Comparison of ENCODE assay signal across 17 cellular contexts in genomic region chr16:5642470-5642869, GRCh38.
DNase-seq lines count a peak whose midpoint lies in the region; ATAC-seq and TF ChIP-seq lines count a peak whose summit lies in the region.
"Had no signal": no experiment of that assay in that cellular context is flagged by ENCODE, and none has a peak within 500 bp of the region (broad histone marks: within the 10 kb centered on the region; RNA-seq: fewer than 3 reads in every experiment).

No MANE protein-coding gene starts in this region.

- H3K79me2 ChIP-seq in GM23338 (replicated peaks; ENCODE audit: insufficient read depth) (no peaks in the 10 kb centered on the region), PC-3 (ENCODE audit: low read length) (no peaks in the 10 kb centered on the region)

- no peaks in the 10 kb centered on the region for H3K4me1 ChIP-seq in GM23338 (ENCODE audit: insufficient read depth)
- H3K4me1 ChIP-seq in lung (ENCODE audit: control insufficient read depth in 2 of 2, insufficient read depth in 2 of 2, low read length in 2 of 2) = peaks cover 0 to 1% of the 10 kb centered on the region in 2 donors
- H3K4me1 ChIP-seq in PC-3 (ENCODE audit: insufficient read depth, low read length) = no peaks in the 10 kb centered on the region
- H3K4me1 ChIP-seq: BLaER1 had no signal

- BruUV-seq in PC-3 (replicated peaks; lab: Mats Ljungman, UMichigan) = no TSS peak

- ATAC-seq in GM23338 (peak; percentile 57), lung (ENCODE audit: insufficient read depth, low FRiP score) (no peak), PC-3 (no peak), HG02610 (IDR thresholded peaks at IDR 0.05; ENCODE audit: unreplicated experiment) (no peak)
- ATAC-seq: K562 had no signal

- H3K9me2 ChIP-seq in GM23338 (ENCODE audit: insufficient read depth) = no peaks in the 10 kb centered on the region
- no peaks in the 10 kb centered on the region for H3K9me2 ChIP-seq in PC-3 (replicated peaks; ENCODE audit: low read length)

- no peak overlapping the region for H3K9ac ChIP-seq in PC-3 (ENCODE audit: low read length)
- H3K9ac ChIP-seq: BLaER1 had no signal

- H3K9me3 ChIP-seq in lung (ENCODE audit: control insufficient read depth in 2 of 2, insufficient read depth in 1 of 2, low read length in 1 of 2) (peaks cover 0 to 5% of the 10 kb centered on the region in 2 donors), PC-3 (ENCODE audit: low read length) (no peaks in the 10 kb centered on the region)
- H3K9me3 ChIP-seq: BLaER1 had no signal

- H4K20me1 ChIP-seq in GM23338 (replicated peaks; ENCODE audit: insufficient read depth) (no peaks in the 10 kb centered on the region), PC-3 (ENCODE audit: low read length) (no peaks in the 10 kb centered on the region)
- H4K20me1 ChIP-seq: BLaER1 had no signal

- 41 to 43% methylated on average over 6 of the region's 6 CpGs for WGBS in lung, 2 donors

- H3F3A ChIP-seq in GM23338 (replicated peaks; ENCODE audit: low read depth) (peaks cover 10% of the 10 kb centered on the region; the same call in 1 of the 2 replicates), PC-3 (ENCODE audit: low read length, unreplicated experiment) (no peaks in the 10 kb centered on the region)

- H3K36me3 ChIP-seq in GM23338 (ENCODE audit: insufficient read depth) (no peaks in the 10 kb centered on the region), lung (ENCODE audit: control insufficient read depth in 2 of 2, insufficient read depth in 2 of 2, low read length in 2 of 2) (no peaks in the 10 kb centered on the region), PC-3 (ENCODE audit: low read depth, low read length) (no peaks in the 10 kb centered on the region)
- H3K36me3 ChIP-seq: BLaER1 had no signal

- H3K27ac Mint-ChIP-seq in GM23338 = no peak overlapping the region
- H3K27ac Mint-ChIP-seq: CD4-positive, alpha-beta memory T cell had no signal

- TF ChIP-seq CTCF in GM23338 (conservative IDR thresholded peaks at IDR 0.05; ENCODE audit: low read depth in 2 of 2) (no peak), lung (IDR thresholded peaks at IDR 0.05; ENCODE audit: control extremely low read depth, extremely low read depth) (no peak), PC-3 (conservative IDR thresholded peaks at IDR 0.05; ENCODE audit: low read depth, low read length) (no peak)

- peaks cover 15% of the 10 kb centered on the region for H3K4me1 Mint-ChIP-seq in GM23338
- H3K4me1 Mint-ChIP-seq: CD14-positive monocyte; CD4-positive, alpha-beta memory T cell had no signal

- POLR2A ChIA-PET in PC-3 (lab: Charles Lee; ENCODE audit: unreplicated experiment) = no interaction called here

- H3K4me3 ChIP-seq in GM23338 (no peak overlapping the region), lung (no peak overlapping the region), PC-3 (ENCODE audit: low read length) (no peak overlapping the region)
- H3K4me3 ChIP-seq: BLaER1, K562 had no signal

- H3K4me2 ChIP-seq in GM23338 (no peak overlapping the region), PC-3 (ENCODE audit: low read length) (no peak overlapping the region)
- H3K4me2 ChIP-seq: BLaER1 had no signal

- H3K27me3 ChIP-seq in GM23338 (ENCODE audit: insufficient read depth) (no peaks in the 10 kb centered on the region), lung (ENCODE audit: control insufficient read depth, insufficient read depth) (no peaks in the 10 kb centered on the region), PC-3 (ENCODE audit: low read length) (no peaks in the 10 kb centered on the region)
- H3K27me3 ChIP-seq: BLaER1 had no signal

- peaks cover 2% of the 10 kb centered on the region for H3K27me3 Mint-ChIP-seq in GM23338 (ENCODE audit: insufficient read depth, low read depth, poor library complexity)
- H3K27me3 Mint-ChIP-seq: CD4-positive, alpha-beta memory T cell had no signal

- CTCF ChIA-PET in PC-3 (lab: Charles Lee) = no interaction called here

- no peak overlapping the region for H3K27ac ChIP-seq in GM23338 (ENCODE audit: low read depth)
- H3K27ac ChIP-seq in lung (ENCODE audit: low read depth in 1 of 2, low read length in 1 of 2) = no peak overlapping the region
- H3K27ac ChIP-seq in PC-3 (ENCODE audit: low read length) = no peak overlapping the region
- H3K27ac ChIP-seq: BLaER1 had no signal

- H3K9me3 Mint-ChIP-seq in GM23338 = no peaks in the 10 kb centered on the region

- H3K36me3 Mint-ChIP-seq in GM23338 (ENCODE audit: low read depth) = no peaks in the 10 kb centered on the region
- H3K36me3 Mint-ChIP-seq: CD14-positive monocyte; CD4-positive, alpha-beta memory T cell had no signal

- no peak overlapping the region for H3K4me3 Mint-ChIP-seq in GM23338
- H3K4me3 Mint-ChIP-seq: CD4-positive, alpha-beta memory T cell had no signal

- DNase-seq in GM23338 (ENCODE audit: low spot score) (peak; percentile 6), NCI-H2227 treated with DMSO at 0.1 percent for 48 hours (lab: John Stamatoyannopoulos, UW) (peak; percentile 50), lung (ENCODE audit: low spot score) (peak; percentile 30), PC-3 (no peak), NCI-H1436 (lab: John Stamatoyannopoulos, UW) (no peak)
- DNase-seq: ACHN; AML-193; CD4-positive, alpha-beta memory T cell; DMS153; DND-41; EL; HCEC 1CT; IMR-90 had no signal

- H2AFZ ChIP-seq in GM23338 (no peak overlapping the region), PC-3 (ENCODE audit: low read length) (no peak overlapping the region)

- intact Hi-C loops in PC-3 (cut with micrococcal nuclease) = no loop called here

TF ChIP-seq in GM23338, 12 proteins besides CTCF, POLR2A, EP300 and RAD21 (continues in another document):
- no peak for TF ChIP-seq JUNB (IDR thresholded peaks at IDR 0.05; ENCODE audit: unreplicated experiment)
- TF ChIP-seq EZH2 (IDR thresholded peaks at IDR 0.05; ENCODE audit: low read depth, unreplicated experiment) = no peak
- TF ChIP-seq STAT1 (IDR thresholded peaks at IDR 0.05; ENCODE audit: unreplicated experiment) = no peak
- TF ChIP-seq REST (IDR thresholded peaks at IDR 0.05; ENCODE audit: unreplicated experiment) = no peak
- TF ChIP-seq ZNF331 (CRISPR knock-in tag; IDR thresholded peaks at IDR 0.05; ENCODE audit: low read depth) = no peak
- TF ChIP-seq NANOG (IDR thresholded peaks at IDR 0.05; ENCODE audit: borderline replicate concordance) = no peak
- no peak for TF ChIP-seq EZH2phosphoT487 (IDR thresholded peaks at IDR 0.05; ENCODE audit: unreplicated experiment)
- TF ChIP-seq ZNF114 (CRISPR knock-in tag; IDR thresholded peaks at IDR 0.05) = no peak
- TF ChIP-seq CREB1 (CRISPR knock-in tag; IDR thresholded peaks at IDR 0.05; ENCODE audit: low read depth) = no peak

Comparison
In these comparisons a context has a peak if more than half of its experiments do, and no peak if none do; other contexts are left out.
1. DNase-seq: peak in GM23338 (single experiment), NCI-H2227 treated with DMSO at 0.1 percent for 48 hours (single experiment) and lung (single experiment); none in PC-3 (single experiment) and NCI-H1436 (single experiment).